Comparison of ENCODE assay signal across 10 cellular contexts in the genomic region with DNA sequence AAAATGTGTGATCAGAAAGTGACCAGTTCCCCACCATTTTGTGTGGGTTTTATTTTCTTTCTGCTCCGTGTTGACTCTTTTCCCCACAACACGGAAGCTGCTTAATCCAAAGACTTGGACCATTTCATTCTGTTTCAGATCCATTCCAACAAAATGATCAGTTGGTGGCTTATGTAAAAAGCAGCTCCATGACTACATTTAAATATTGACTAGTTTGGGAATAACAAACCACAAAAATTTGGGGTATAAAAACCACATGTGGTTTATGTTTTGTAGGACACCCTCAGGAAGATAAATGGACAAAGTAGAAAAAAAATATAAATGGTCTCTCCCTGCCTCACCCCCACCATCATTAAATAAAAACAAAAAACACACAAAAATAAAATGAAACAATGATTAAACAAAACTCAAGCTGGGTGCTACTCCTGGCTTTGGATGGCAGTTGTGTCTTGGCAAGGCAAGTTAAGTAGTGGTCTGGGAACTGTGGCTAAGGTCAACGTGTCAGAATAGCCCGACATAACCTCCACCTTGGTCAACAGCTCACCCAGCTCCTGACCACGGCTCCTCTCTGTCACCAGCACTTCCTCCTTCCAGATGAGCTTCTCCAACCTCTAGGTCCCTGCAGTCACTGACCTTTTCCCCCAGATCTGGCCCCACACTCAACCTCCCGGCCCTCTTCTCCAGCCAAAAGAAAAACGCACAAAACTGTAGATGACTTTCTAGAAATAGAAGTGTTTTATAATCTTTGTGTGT. TPM values are rescaled to one million over a fixed set of nuclear protein-coding genes. Genes with fewer than 3 reads are reported as not detected.
DNase-seq lines count a peak whose midpoint lies in the region; ATAC-seq and TF ChIP-seq lines count a peak whose summit lies in the region.
"Had no signal": no experiment of that assay in that cellular context is flagged by ENCODE, and none has a peak within 500 bp of the region (broad histone marks: within the 10 kb centered on the region; RNA-seq: fewer than 3 reads in every experiment).

No MANE protein-coding gene starts in this region.

- no peak for TF ChIP-seq CTCF in IMR-90 (conservative IDR thresholded peaks at IDR 0.05; ENCODE audit: low read depth, low read length)

- H3K23ac ChIP-seq in IMR-90 (ENCODE audit: low read depth, low read length): no peak overlapping the region

- no peak overlapping the region for H3K18ac ChIP-seq in IMR-90 (ENCODE audit: low read depth, low read length)

- peaks cover 7 to 25% of the 10 kb centered on the region in 2 experiments for H3K79me1 ChIP-seq in IMR-90 (ENCODE audit: low read depth in 1 of 2, low read length in 2 of 2)

- H3K14ac ChIP-seq in IMR-90 (replicated peaks; ENCODE audit: low read depth, low read length): no peak overlapping the region

- no peak overlapping the region for H2BK5ac ChIP-seq in IMR-90 (ENCODE audit: low read depth, low read length, poor library complexity, severe bottlenecking)

- peaks cover 4% of the 10 kb centered on the region; the same call in 1 of the 2 replicates for H4K20me1 ChIP-seq in IMR-90 (ENCODE audit: insufficient read depth, low read length)

- peak overlapping the region; percentile 14; the same call in 1 of the 2 replicates for H2BK20ac ChIP-seq in IMR-90 (ENCODE audit: low read depth, low read length)

- no TSS peak for BruUV-seq in IMR-90 (replicated peaks; lab: Mats Ljungman, UMichigan)

- H3K36me3 ChIP-seq in IMR-90 (ENCODE audit: control insufficient read depth, insufficient read depth, low read length): no peaks in the 10 kb centered on the region
- no peaks in the 10 kb centered on the region for H3K36me3 ChIP-seq in rectal smooth muscle tissue (ENCODE audit: control insufficient read depth, insufficient read depth, low read length)
- H3K36me3 ChIP-seq: HAP-1 had no signal

- H3K4me1 ChIP-seq in IMR-90 (ENCODE audit: control insufficient read depth, insufficient read depth, low read length) (peaks cover 7% of the 10 kb centered on the region), rectal smooth muscle tissue (ENCODE audit: control insufficient read depth, insufficient read depth, low read length) (peaks cover 24% of the 10 kb centered on the region)
- H3K4me1 ChIP-seq: HAP-1 had no signal

- no peak for DNase-seq in IMR-90
- no peak for DNase-seq in activated naive CD4-positive, alpha-beta T cell treated with anti-CD3 and anti-CD28 coated beads, Interleukin-2, amount 50 U/mL, for 72 hours (ENCODE audit: low spot score in 2 of 2)
- no peak for DNase-seq in NCI-H1105 (lab: John Stamatoyannopoulos, UW)
- DNase-seq in NCI-H774 (lab: John Stamatoyannopoulos, UW): no peak
- no peak for DNase-seq in HuH-7 (ENCODE audit: low spot score)
- no peak for DNase-seq in substantia nigra (lab: John Stamatoyannopoulos, UW)

- no peak overlapping the region for H3K4ac ChIP-seq in IMR-90 (ENCODE audit: low read depth, low read length)

- H3K27ac Mint-ChIP-seq in activated naive CD4-positive, alpha-beta T cell treated with anti-CD3 and anti-CD28 coated beads, Interleukin-2, amount 50 U/mL, for 72 hours: peak overlapping the region; percentile 66 to 98

- H3K36me3 Mint-ChIP-seq in activated naive CD4-positive, alpha-beta T cell treated with anti-CD3 and anti-CD28 coated beads, Interleukin-2, amount 50 U/mL, for 72 hours: peaks cover 12 to 54% of the 10 kb centered on the region in 2 donors

- dilution Hi-C loops in IMR-90 (cut with HindIII; ENCODE audit: low sequenced_read_pairs, unreplicated experiment): no loop called here

- no peak overlapping the region for H3K9ac ChIP-seq in IMR-90 (ENCODE audit: low read depth, low read length)
- H3K9ac ChIP-seq in rectal smooth muscle tissue (ENCODE audit: low read length): no peak overlapping the region

- H3K9me3 Mint-ChIP-seq in activated naive CD4-positive, alpha-beta T cell treated with anti-CD3 and anti-CD28 coated beads, Interleukin-2, amount 50 U/mL, for 72 hours: no peaks in the 10 kb centered on the region

- H3K27me3 ChIP-seq in IMR-90 (ENCODE audit: control insufficient read depth, insufficient read depth, low read length) (no peaks in the 10 kb centered on the region), rectal smooth muscle tissue (ENCODE audit: control insufficient read depth, insufficient read depth, low read length) (no peaks in the 10 kb centered on the region)

- no peaks in the 10 kb centered on the region for H3K9me3 ChIP-seq in IMR-90 (ENCODE audit: control insufficient read depth, insufficient read depth, low read length)
- H3K9me3 ChIP-seq: HAP-1 had no signal

- H2AK9ac ChIP-seq in IMR-90 (replicated peaks; ENCODE audit: low read depth, low read length, poor library complexity): no peak overlapping the region

- intact Hi-C loops in IMR-90 (cut with micrococcal nuclease): no loop called here

- no peak overlapping the region for H3K4me3 ChIP-seq in IMR-90 (ENCODE audit: insufficient read depth, low read depth, low read length)
- H3K4me3 ChIP-seq in rectal smooth muscle tissue (ENCODE audit: low read length): no peak overlapping the region
- H3K4me3 ChIP-seq: HAP-1, SK-N-MC had no signal

- peaks cover 16% of the 10 kb centered on the region for H3K9me1 ChIP-seq in IMR-90 (ENCODE audit: insufficient read depth, low read length)

- H4K8ac ChIP-seq in IMR-90 (ENCODE audit: low read depth in 2 of 2, low read length in 2 of 2): no peak overlapping the region

- no peak overlapping the region for H4K5ac ChIP-seq in IMR-90 (ENCODE audit: low read depth, low read length)

- H2BK120ac ChIP-seq in IMR-90 (ENCODE audit: low read depth, low read length): no peak overlapping the region; the same call in 1 of the 2 replicates

- no peak for TF ChIP-seq RAD21 in IMR-90 (IDR thresholded peaks at IDR 0.05; ENCODE audit: low read length)

- H3K56ac ChIP-seq in IMR-90 (ENCODE audit: extremely low read depth, insufficient read depth, low read length): no peak overlapping the region

- CTCF ChIA-PET in IMR-90 (lab: Yijun Ruan, JAX): interaction anchor here (1.0 to 1.1 kb wide), 2 partner anchors 13 to 32 kb away, joined by 3 read pairs; no protein-coding TSS in a partner anchor

- peak; percentile 30 for ATAC-seq in GM18907 (IDR thresholded peaks at IDR 0.05; ENCODE audit: unreplicated experiment)
- ATAC-seq in IMR-90 (ENCODE audit: low read depth): no peak
- ATAC-seq in activated naive CD4-positive, alpha-beta T cell treated with anti-CD3 and anti-CD28 coated beads, Interleukin-2, amount 50 U/mL, for 72 hours: peak in 1 of 2 donors; percentile 69

- H2AK5ac ChIP-seq in IMR-90 (ENCODE audit: low read depth, low read length): no peak overlapping the region

- H3K4me2 ChIP-seq in IMR-90 (ENCODE audit: low read depth, low read length): no peak overlapping the region

- in situ Hi-C loops in IMR-90 (cut with MboI; ENCODE audit: low sequenced_read_pairs): no loop called here

- no peak overlapping the region for H2AFZ ChIP-seq in IMR-90 (replicated peaks; ENCODE audit: low read length, poor library complexity)

- H2BK15ac ChIP-seq in IMR-90 (ENCODE audit: low read depth, low read length): no peak overlapping the region

- WGBS in IMR-90 (ENCODE audit: extremely low coverage in 2 of 2, insufficient read length in 1 of 2), 2 experiments: 78% methylated on average over 3 of the region's 7 CpGs; no CpG with 5 or more reads in 1 of the 2 experiments

- TF ChIP-seq POLR2A in IMR-90 (IDR thresholded peaks at IDR 0.05; ENCODE audit: low read depth, low read length): no peak

- H4K91ac ChIP-seq in IMR-90 (ENCODE audit: insufficient read depth, low read depth, low read length): no peak overlapping the region

- POLR2A ChIA-PET in IMR-90 (lab: Charles Lee; ENCODE audit: unreplicated experiment): no interaction called here

- no peak overlapping the region for H3K27ac ChIP-seq in IMR-90 (ENCODE audit: insufficient read depth, low read length)
- H3K27ac ChIP-seq in rectal smooth muscle tissue (ENCODE audit: low read depth, low read length): peak overlapping the region; percentile 4
- H3K27ac ChIP-seq in substantia nigra (ENCODE audit: low read depth, low read length, poor library complexity, severe bottlenecking): no peak overlapping the region
- H3K27ac ChIP-seq: SK-N-MC had no signal

TF ChIP-seq in IMR-90, 13 proteins besides CTCF, POLR2A, EP300 and RAD21:
- TF ChIP-seq NFE2L2 (IDR thresholded peaks at IDR 0.05; ENCODE audit: low read depth, low read length) (no peak), CHD1 (IDR thresholded peaks at IDR 0.05; ENCODE audit: low read depth, low read length) (no peak), MXI1 (IDR thresholded peaks at IDR 0.05; ENCODE audit: borderline replicate concordance, low read depth, low read length) (no peak), BHLHE40 (IDR thresholded peaks at IDR 0.05; ENCODE audit: low read depth, low read length) (no peak), RCOR1 (IDR thresholded peaks at IDR 0.05; ENCODE audit: insufficient replicate concordance, low read length) (no peak), CEBPB (IDR thresholded peaks at IDR 0.05; ENCODE audit: low read depth, low read length) (no peak), SMC3 (IDR thresholded peaks at IDR 0.05; ENCODE audit: low read depth, low read length) (no peak), FOS (IDR thresholded peaks at IDR 0.05; ENCODE audit: low read depth, low read length) (no peak)
- TF ChIP-seq, protein P1, sequence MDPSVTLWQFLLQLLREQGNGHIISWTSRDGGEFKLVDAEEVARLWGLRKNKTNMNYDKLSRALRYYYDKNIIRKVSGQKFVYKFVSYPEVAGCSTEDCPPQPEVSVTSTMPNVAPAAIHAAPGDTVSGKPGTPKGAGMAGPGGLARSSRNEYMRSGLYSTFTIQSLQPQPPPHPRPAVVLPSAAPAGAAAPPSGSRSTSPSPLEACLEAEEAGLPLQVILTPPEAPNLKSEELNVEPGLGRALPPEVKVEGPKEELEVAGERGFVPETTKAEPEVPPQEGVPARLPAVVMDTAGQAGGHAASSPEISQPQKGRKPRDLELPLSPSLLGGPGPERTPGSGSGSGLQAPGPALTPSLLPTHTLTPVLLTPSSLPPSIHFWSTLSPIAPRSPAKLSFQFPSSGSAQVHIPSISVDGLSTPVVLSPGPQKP (IDR thresholded peaks at IDR 0.05; ENCODE audit: borderline replicate concordance, low read depth, low read length): no peak
TF ChIP-seq in IMR-90: peak in this region for 0.

RNA-seq across cellular contexts. Expression of a gene that starts 12.8 kb away (rescaled TPM):
- 2.7 and 3.3 TPM in 2 replicates for total RNA-seq in IMR-90 (2012; rRNA removed)
- 13.5 and 14.2 TPM in 2 replicates for polyA plus RNA-seq in IMR-90 (2012; rRNA removed)
- 5.5 and 14.1 TPM in 2 replicates for polyA plus RNA-seq in IMR-90 (2012; cell fraction: cytosol; rRNA removed)
- 10.0 and 12.1 TPM in 2 replicates for polyA plus RNA-seq in IMR-90 (2012; cell fraction: nucleus; rRNA removed; ENCODE audit: low replicate concordance)
- total RNA-seq in activated naive CD4-positive, alpha-beta T cell treated with anti-CD3 and anti-CD28 coated beads, Interleukin-2, amount 50 U/mL, for 72 hours: 100 to 1,000 TPM; 138 to 262 TPM

Comparison
In these comparisons a context has a peak if more than half of its experiments do, and no peak if none do; other contexts are left out.
1. RNA of a gene that starts 12.8 kb away (total RNA-seq): 138 to 262 TPM in activated naive CD4-positive, alpha-beta T cell treated with anti-CD3 and anti-CD28 coated beads, Interleukin-2, amount 50 U/mL, for 72 hours; 2.7 to 3.3 TPM in IMR-90; every median in the first group is over 10 times any median in the second.